ENCODE assay signal across 1 cellular context in the genomic region with DNA sequence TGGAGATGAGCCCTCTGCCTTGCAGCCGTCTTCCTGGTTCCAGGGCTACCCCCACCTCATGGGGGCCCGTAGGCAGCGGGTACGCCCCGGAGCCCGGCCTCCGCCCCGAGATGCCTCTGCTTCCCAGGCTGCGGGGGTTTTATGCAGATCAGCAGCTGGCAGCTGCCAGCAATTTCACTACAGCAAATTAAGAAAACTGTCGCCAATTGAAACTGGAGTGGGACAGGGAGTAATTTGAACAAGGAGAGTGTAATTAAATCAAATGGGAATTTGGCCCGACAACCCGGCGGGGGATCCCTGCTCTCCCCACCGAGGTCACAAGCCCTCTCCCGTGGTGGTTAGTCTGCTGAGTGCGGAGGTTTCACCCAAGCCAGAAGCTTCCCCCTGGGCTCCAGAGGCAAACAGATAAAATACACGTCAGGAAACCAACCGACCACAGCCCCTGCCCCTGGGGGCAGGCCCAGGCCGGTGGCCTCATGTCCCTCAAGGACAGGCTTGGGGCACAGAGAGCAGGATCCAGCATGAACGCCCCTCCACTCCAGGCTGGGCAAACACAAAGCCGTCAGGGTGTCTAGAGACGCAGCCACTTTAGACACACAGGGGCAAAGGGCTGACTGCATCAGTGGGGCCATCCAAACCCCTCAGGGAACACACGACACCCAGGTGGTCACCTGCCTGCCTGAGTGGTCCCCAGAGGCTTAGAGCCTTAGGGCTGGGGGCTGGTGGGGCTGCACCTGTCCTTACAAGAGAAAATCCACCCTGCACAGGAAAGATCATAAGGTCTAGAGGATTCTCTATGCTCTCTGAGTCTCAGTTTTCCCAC.
TF ChIP-seq lines count a peak whose summit lies in the region.

No MANE protein-coding gene starts in this region.

TF ChIP-seq in HepG2, 621 proteins besides CTCF, POLR2A, EP300 and RAD21 (continued from another document and continues in another):
- TF ChIP-seq PBX2 (CRISPR knock-in tag; IDR thresholded peaks at IDR 0.05) (no peak), KLF9 (CRISPR knock-in tag; IDR thresholded peaks at IDR 0.05; ENCODE audit: low read depth) (no peak), ARNT2 (CRISPR knock-in tag; IDR thresholded peaks at IDR 0.05; ENCODE audit: low read depth) (peak; percentile 60; the same call in 1 of the 2 replicates), ZNF639 (CRISPR knock-in tag; conservative IDR thresholded peaks at IDR 0.05) (no peak), GABPA (IDR thresholded peaks at IDR 0.05; ENCODE audit: low read depth, low read length) (no peak), GABPA (CRISPR knock-in tag; IDR thresholded peaks at IDR 0.05; ENCODE audit: low read depth) (0 out of 2 replicates have a peak, but pooled peaks have one; percentile 6), PHB2 (IDR thresholded peaks at IDR 0.05; ENCODE audit: partially characterized antibody) (no peak), ZSCAN9 (CRISPR knock-in tag; IDR thresholded peaks at IDR 0.05; ENCODE audit: borderline replicate concordance) (peak; percentile 38; the same call in 1 of the 2 replicates), MXD1 (CRISPR knock-in tag; IDR thresholded peaks at IDR 0.05) (no peak), ZNF333 (CRISPR knock-in tag; IDR thresholded peaks at IDR 0.05; ENCODE audit: borderline replicate concordance) (no peak), NFIC (IDR thresholded peaks at IDR 0.05; ENCODE audit: low read length) (no peak), LBX2 (CRISPR knock-in tag; IDR thresholded peaks at IDR 0.05; ENCODE audit: borderline replicate concordance) (no peak), ZNF33A (CRISPR knock-in tag; IDR thresholded peaks at IDR 0.05; ENCODE audit: borderline replicate concordance) (no peak), ZMYM3 (CRISPR knock-in tag; IDR thresholded peaks at IDR 0.05) (peak; percentile 76), HMG20B (CRISPR knock-in tag; conservative IDR thresholded peaks at IDR 0.05) (no peak), NR2C2 (CRISPR knock-in tag; IDR thresholded peaks at IDR 0.05; ENCODE audit: borderline replicate concordance) (no peak), XBP1 (CRISPR knock-in tag; IDR thresholded peaks at IDR 0.05) (peak; percentile 69; the same call in 1 of the 2 replicates), PITX1 (CRISPR knock-in tag; IDR thresholded peaks at IDR 0.05) (0 out of 2 replicates have a peak, but pooled peaks have one; percentile 56), KLF11 (CRISPR knock-in tag; IDR thresholded peaks at IDR 0.05) (no peak), ZNF44 (CRISPR knock-in tag; IDR thresholded peaks at IDR 0.05) (no peak), ZNF883 (CRISPR knock-in tag; IDR thresholded peaks at IDR 0.05; ENCODE audit: not compliant biosample characterization) (no peak), ZBTB46 (CRISPR knock-in tag; IDR thresholded peaks at IDR 0.05; ENCODE audit: borderline replicate concordance) (no peak), ZNF234 (CRISPR knock-in tag; conservative IDR thresholded peaks at IDR 0.05) (peak; percentile 76; the same call in 1 of the 2 replicates), ZSCAN20 (CRISPR knock-in tag; IDR thresholded peaks at IDR 0.05; ENCODE audit: borderline replicate concordance) (no peak; the same call in 1 of the 2 replicates), PRMT3 (CRISPR knock-in tag; IDR thresholded peaks at IDR 0.05; ENCODE audit: borderline replicate concordance, low read depth) (no peak), ESRRA (CRISPR knock-in tag; IDR thresholded peaks at IDR 0.05; ENCODE audit: low read depth) (peak; percentile 79), ZNF746 (CRISPR knock-in tag; IDR thresholded peaks at IDR 0.05) (peak; percentile 31; the same call in 1 of the 2 replicates), MAFG (CRISPR knock-in tag; IDR thresholded peaks at IDR 0.05) (no peak), STAT5B (CRISPR knock-in tag; IDR thresholded peaks at IDR 0.05) (no peak), ZFP37 (CRISPR knock-in tag; IDR thresholded peaks at IDR 0.05; ENCODE audit: borderline replicate concordance) (no peak), HOXA9 (CRISPR knock-in tag; IDR thresholded peaks at IDR 0.05; ENCODE audit: borderline replicate concordance) (no peak), AFF4 (CRISPR knock-in tag; IDR thresholded peaks at IDR 0.05) (no peak)
- TF ChIP-seq, protein P1, sequence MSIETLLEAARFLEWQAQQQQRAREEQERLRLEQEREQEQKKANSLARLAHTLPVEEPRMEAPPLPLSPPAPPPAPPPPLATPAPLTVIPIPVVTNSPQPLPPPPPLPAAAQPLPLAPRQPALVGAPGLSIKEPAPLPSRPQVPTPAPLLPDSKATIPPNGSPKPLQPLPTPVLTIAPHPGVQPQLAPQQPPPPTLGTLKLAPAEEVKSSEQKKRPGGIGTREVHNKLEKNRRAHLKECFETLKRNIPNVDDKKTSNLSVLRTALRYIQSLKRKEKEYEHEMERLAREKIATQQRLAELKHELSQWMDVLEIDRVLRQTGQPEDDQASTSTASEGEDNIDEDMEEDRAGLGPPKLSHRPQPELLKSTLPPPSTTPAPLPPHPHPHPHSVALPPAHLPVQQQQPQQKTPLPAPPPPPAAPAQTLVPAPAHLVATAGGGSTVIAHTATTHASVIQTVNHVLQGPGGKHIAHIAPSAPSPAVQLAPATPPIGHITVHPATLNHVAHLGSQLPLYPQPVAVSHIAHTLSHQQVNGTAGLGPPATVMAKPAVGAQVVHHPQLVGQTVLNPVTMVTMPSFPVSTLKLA (IDR thresholded peaks at IDR 0.05), result no peak
- TF ChIP-seq, protein P2, sequence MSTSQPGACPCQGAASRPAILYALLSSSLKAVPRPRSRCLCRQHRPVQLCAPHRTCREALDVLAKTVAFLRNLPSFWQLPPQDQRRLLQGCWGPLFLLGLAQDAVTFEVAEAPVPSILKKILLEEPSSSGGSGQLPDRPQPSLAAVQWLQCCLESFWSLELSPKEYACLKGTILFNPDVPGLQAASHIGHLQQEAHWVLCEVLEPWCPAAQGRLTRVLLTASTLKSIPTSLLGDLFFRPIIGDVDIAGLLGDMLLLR (CRISPR knock-in tag; IDR thresholded peaks at IDR 0.05), result no peak
- TF ChIP-seq, protein P3, sequence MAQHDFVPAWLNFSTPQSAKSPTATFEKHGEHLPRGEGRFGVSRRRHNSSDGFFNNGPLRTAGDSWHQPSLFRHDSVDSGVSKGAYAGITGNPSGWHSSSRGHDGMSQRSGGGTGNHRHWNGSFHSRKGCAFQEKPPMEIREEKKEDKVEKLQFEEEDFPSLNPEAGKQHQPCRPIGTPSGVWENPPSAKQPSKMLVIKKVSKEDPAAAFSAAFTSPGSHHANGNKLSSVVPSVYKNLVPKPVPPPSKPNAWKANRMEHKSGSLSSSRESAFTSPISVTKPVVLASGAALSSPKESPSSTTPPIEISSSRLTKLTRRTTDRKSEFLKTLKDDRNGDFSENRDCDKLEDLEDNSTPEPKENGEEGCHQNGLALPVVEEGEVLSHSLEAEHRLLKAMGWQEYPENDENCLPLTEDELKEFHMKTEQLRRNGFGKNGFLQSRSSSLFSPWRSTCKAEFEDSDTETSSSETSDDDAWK (CRISPR knock-in tag; IDR thresholded peaks at IDR 0.05), result no peak
- TF ChIP-seq, protein P4, sequence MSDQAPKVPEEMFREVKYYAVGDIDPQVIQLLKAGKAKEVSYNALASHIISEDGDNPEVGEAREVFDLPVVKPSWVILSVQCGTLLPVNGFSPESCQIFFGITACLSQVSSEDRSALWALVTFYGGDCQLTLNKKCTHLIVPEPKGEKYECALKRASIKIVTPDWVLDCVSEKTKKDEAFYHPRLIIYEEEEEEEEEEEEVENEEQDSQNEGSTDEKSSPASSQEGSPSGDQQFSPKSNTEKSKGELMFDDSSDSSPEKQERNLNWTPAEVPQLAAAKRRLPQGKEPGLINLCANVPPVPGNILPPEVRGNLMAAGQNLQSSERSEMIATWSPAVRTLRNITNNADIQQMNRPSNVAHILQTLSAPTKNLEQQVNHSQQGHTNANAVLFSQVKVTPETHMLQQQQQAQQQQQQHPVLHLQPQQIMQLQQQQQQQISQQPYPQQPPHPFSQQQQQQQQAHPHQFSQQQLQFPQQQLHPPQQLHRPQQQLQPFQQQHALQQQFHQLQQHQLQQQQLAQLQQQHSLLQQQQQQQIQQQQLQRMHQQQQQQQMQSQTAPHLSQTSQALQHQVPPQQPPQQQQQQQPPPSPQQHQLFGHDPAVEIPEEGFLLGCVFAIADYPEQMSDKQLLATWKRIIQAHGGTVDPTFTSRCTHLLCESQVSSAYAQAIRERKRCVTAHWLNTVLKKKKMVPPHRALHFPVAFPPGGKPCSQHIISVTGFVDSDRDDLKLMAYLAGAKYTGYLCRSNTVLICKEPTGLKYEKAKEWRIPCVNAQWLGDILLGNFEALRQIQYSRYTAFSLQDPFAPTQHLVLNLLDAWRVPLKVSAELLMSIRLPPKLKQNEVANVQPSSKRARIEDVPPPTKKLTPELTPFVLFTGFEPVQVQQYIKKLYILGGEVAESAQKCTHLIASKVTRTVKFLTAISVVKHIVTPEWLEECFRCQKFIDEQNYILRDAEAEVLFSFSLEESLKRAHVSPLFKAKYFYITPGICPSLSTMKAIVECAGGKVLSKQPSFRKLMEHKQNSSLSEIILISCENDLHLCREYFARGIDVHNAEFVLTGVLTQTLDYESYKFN (CRISPR knock-in tag; conservative IDR thresholded peaks at IDR 0.05), result peak; percentile 91
